ENCODE assay signal across 16 cellular contexts in genomic region chr5:87686975-87687374, GRCh38.
DNase-seq lines count a peak whose midpoint lies in the region; ATAC-seq, FAIRE-seq and TF ChIP-seq lines count a peak whose summit lies in the region.
"Had no signal": no experiment of that assay in that cellular context is flagged by ENCODE, and none has a peak within 500 bp of the region (broad histone marks: within the 10 kb centered on the region; RNA-seq: fewer than 3 reads in every experiment).

No MANE protein-coding gene starts in this region.

- H3K36me3 Mint-ChIP-seq in WTC11: peaks cover 3% of the 10 kb centered on the region; the same call in 1 of the 2 replicates
- H3K36me3 Mint-ChIP-seq: activated naive CD8-positive, alpha-beta T cell treated with anti-CD3 and anti-CD28 coated beads, Interleukin-2, amount 10 ng/mL, durations not matched to agents 7 days and 5 days had no signal

- H3K36me3 ChIP-seq in GM06990 (ENCODE audit: control insufficient read depth, insufficient read depth, low read length) (no peaks in the 10 kb centered on the region), pancreas (no peaks in the 10 kb centered on the region), thyroid gland (no peaks in the 10 kb centered on the region)
- H3K36me3 ChIP-seq: SJCRH30 had no signal

- no peak overlapping the region for H3K4me3 Mint-ChIP-seq in WTC11
- H3K4me3 Mint-ChIP-seq: activated naive CD8-positive, alpha-beta T cell treated with anti-CD3 and anti-CD28 coated beads, Interleukin-2, amount 10 ng/mL, durations not matched to agents 7 days and 5 days had no signal

- 46 to 61% methylated on average over 1 of the region's 1 CpG for WGBS in pancreas, 2 donors
- WGBS in thyroid gland, 2 donors: 80 to 92% methylated on average over 1 of the region's 1 CpG

- no peak for FAIRE-seq in pancreas (lab: Jason Lieb, UNC)
- FAIRE-seq: GM19239 had no signal

- peaks cover 36% of the 10 kb centered on the region for H3K9me3 Mint-ChIP-seq in WTC11

- H3K27ac ChIP-seq in pancreas: no peak overlapping the region
- no peak overlapping the region for H3K27ac ChIP-seq in thyroid gland
- H3K27ac ChIP-seq: SJCRH30 had no signal

- no peaks in the 10 kb centered on the region for H3K27me3 Mint-ChIP-seq in WTC11 (ENCODE audit: low read depth)
- H3K27me3 Mint-ChIP-seq: activated naive CD8-positive, alpha-beta T cell treated with anti-CD3 and anti-CD28 coated beads, Interleukin-2, amount 10 ng/mL, durations not matched to agents 7 days and 5 days had no signal

- H3K4me3 ChIP-seq in GM06990 (replicated peaks; ENCODE audit: low read depth, low read length): no peak overlapping the region
- H3K4me3 ChIP-seq in pancreas: no peak overlapping the region
- H3K4me3 ChIP-seq in thyroid gland (replicated peaks in 1 of 3): no peak overlapping the region
- H3K4me3 ChIP-seq: SJCRH30 had no signal

- ATAC-seq in GM19455 (IDR thresholded peaks at IDR 0.05; ENCODE audit: unreplicated experiment) (peak; percentile 88), HG02885 (IDR thresholded peaks at IDR 0.05; ENCODE audit: poor library complexity, unreplicated experiment) (peak; percentile 95), HG03575 (IDR thresholded peaks at IDR 0.05; ENCODE audit: extremely low read depth, insufficient number of reproducible peaks, low FRiP score, unreplicated experiment) (peak; percentile 69), pancreas (no peak), WTC11 (no peak)
- ATAC-seq: left ventricle myocardium superior had no signal

- no peak overlapping the region for H3K27ac Mint-ChIP-seq in WTC11
- H3K27ac Mint-ChIP-seq: activated naive CD8-positive, alpha-beta T cell treated with anti-CD3 and anti-CD28 coated beads, Interleukin-2, amount 10 ng/mL, durations not matched to agents 7 days and 5 days had no signal

- TF ChIP-seq CTCF in GM06990 (IDR thresholded peaks at IDR 0.05; ENCODE audit: insufficient read depth, low read length, poor library complexity, severe bottlenecking) (no peak), pancreas (IDR thresholded peaks at IDR 0.05) (no peak), thyroid gland (IDR thresholded peaks at IDR 0.05) (no peak), WTC11 (IDR thresholded peaks at IDR 0.05) (no peak)

- H3K4me1 ChIP-seq in pancreas (no peaks in the 10 kb centered on the region), thyroid gland (no peaks in the 10 kb centered on the region)

- intact Hi-C loops in pancreas (cut with DNase I): no loop called here
- intact Hi-C loops in thyroid gland (cut with DNase I): no loop called here

- H3K27me3 ChIP-seq in GM06990 (replicated peaks; ENCODE audit: control insufficient read depth, insufficient read depth, low read length) (no peaks in the 10 kb centered on the region), pancreas (no peaks in the 10 kb centered on the region), thyroid gland (no peaks in the 10 kb centered on the region)
- H3K27me3 ChIP-seq: SJCRH30 had no signal

- no peak for TF ChIP-seq POLR2A in thyroid gland (IDR thresholded peaks at IDR 0.05)

- CTCF ChIA-PET in WTC11 (lab: Charles Lee): no interaction called here

- DNase-seq in GM06990 (ENCODE audit: extremely low read depth, insufficient read length) (peak; percentile 3), pancreas (no peak), thyroid gland (no peak), WTC11 (ENCODE audit: low spot score) (no peak)
- DNase-seq in stimulated activated CD4-positive, alpha-beta T cell treated with anti-CD3 and anti-CD28 coated beads, Interleukin-4, amount 100 ng/mL, for 1 hour: no peak
- DNase-seq: activated naive CD8-positive, alpha-beta T cell treated with anti-CD3 and anti-CD28 coated beads, Interleukin-2, amount 10 ng/mL, durations not matched to agents 7 days and 5 days; dermis blood vessel endothelial cell; IMR-90; left ventricle myocardium superior; occipital lobe; SJCRH30; stimulated activated CD4-positive, alpha-beta T cell treated with anti-CD3 and anti-CD28 coated beads, Interleukin-2, amount 100 ng/mL, for 24 hours had no signal

- POLR2A ChIA-PET in WTC11 (lab: Charles Lee): no interaction called here

- H3K9me3 ChIP-seq in pancreas (no peaks in the 10 kb centered on the region), thyroid gland (no peaks in the 10 kb centered on the region)
- H3K9me3 ChIP-seq: SJCRH30 had no signal

- peaks cover 4% of the 10 kb centered on the region for H3K4me1 Mint-ChIP-seq in WTC11

TF ChIP-seq in WTC11, 78 proteins besides CTCF, POLR2A, EP300 and RAD21 (continues in another document):
- no peak for TF ChIP-seq ERG (CRISPR knock-in tag; IDR thresholded peaks at IDR 0.05)
- no peak for TF ChIP-seq TEAD1 (CRISPR knock-in tag; IDR thresholded peaks at IDR 0.05)
- no peak for TF ChIP-seq ZNF532 (CRISPR knock-in tag; IDR thresholded peaks at IDR 0.05; ENCODE audit: borderline replicate concordance)
- no peak for TF ChIP-seq ATF1 (CRISPR knock-in tag; IDR thresholded peaks at IDR 0.05)
- TF ChIP-seq STAT6 (CRISPR knock-in tag; conservative IDR thresholded peaks at IDR 0.05; ENCODE audit: low read depth): no peak
- TF ChIP-seq ZBTB21 (CRISPR knock-in tag; IDR thresholded peaks at IDR 0.05; ENCODE audit: borderline replicate concordance): no peak
- TF ChIP-seq E2F4 (CRISPR knock-in tag; IDR thresholded peaks at IDR 0.05; ENCODE audit: borderline replicate concordance, low read depth): no peak

Comparison
In these comparisons a context has a peak if more than half of its experiments do, and no peak if none do; other contexts are left out.
1. ATAC-seq: peak in GM19455 (single experiment), HG02885 (single experiment) and HG03575 (single experiment); none in pancreas (0 of 4) and WTC11 (single experiment).